In genomic region chr18:31657823-31658669, GRCh38 we compare ENCODE assay signal across 8 cellular contexts. TPM values are rescaled to one million over a fixed set of nuclear protein-coding genes. Genes with fewer than 3 reads are reported as not detected.
A peak's percentile ranks its signal among the peaks of the same experiment; 100 is the strongest.
DNase-seq lines count a peak whose midpoint lies in the region; ATAC-seq and TF ChIP-seq lines count a peak whose summit lies in the region.

No MANE protein-coding gene starts in this region.

- H3K36me3 Mint-ChIP-seq in natural killer cell = no peaks in the 10 kb centered on the region

- H3K27ac Mint-ChIP-seq in natural killer cell = peak overlapping the region; percentile 80 to 89

- H3K4me3 Mint-ChIP-seq in natural killer cell = no peak overlapping the region

- peak; percentile 34 for DNase-seq in activated T-cell treated with anti-CD3 and anti-CD28 coated beads for 24 hours (ENCODE audit: low read depth)
- DNase-seq in activated T-cell treated with anti-CD3 and anti-CD28 coated beads for 4 hours = no peak
- DNase-seq in NCI-H345 treated with DMSO at 0.1 percent for 48 hours (lab: John Stamatoyannopoulos, UW; ENCODE audit: unreplicated experiment) = peak; percentile 88
- DNase-seq in natural killer cell = no peak
- DNase-seq in HK-2 (ENCODE audit: unreplicated experiment) = no peak
- DNase-seq in dedifferentiated amniotic fluid mesenchymal stem cell (ENCODE audit: extremely low spot score) = no peak
- DNase-seq in T-helper 9 cell = no peak

- ATAC-seq in HG02973 (IDR thresholded peaks at IDR 0.05; ENCODE audit: unreplicated experiment) = peak; percentile 79
- peak in 1 of 3 donors; percentile 41 for ATAC-seq in natural killer cell

- no peaks in the 10 kb centered on the region for H3K9me3 Mint-ChIP-seq in natural killer cell

- H3K4me1 Mint-ChIP-seq in natural killer cell = peaks cover 13 to 16% of the 10 kb centered on the region in 2 donors

- intact Hi-C loops in natural killer cell (cut with micrococcal nuclease) = no loop called here

- TF ChIP-seq CTCF in natural killer cell (IDR thresholded peaks at IDR 0.05) = no peak

- no peaks in the 10 kb centered on the region for H3K27me3 Mint-ChIP-seq in natural killer cell (ENCODE audit: low read depth in 2 of 2)

RNA-seq across cellular contexts. Expression of gene B4GALT6, which starts 26.3 kb away (rescaled TPM):
- 10 to 100 TPM; 18.6 to 33.0 (median 20.6) TPM for total RNA-seq in natural killer cell

Comparison
In these comparisons a context has a peak if more than half of its experiments do, and no peak if none do; other contexts are left out.
1. DNase-seq: peak in activated T-cell treated with anti-CD3 and anti-CD28 coated beads for 24 hours (single experiment) and NCI-H345 treated with DMSO at 0.1 percent for 48 hours (single experiment); none in activated T-cell treated with anti-CD3 and anti-CD28 coated beads for 4 hours (single experiment), natural killer cell (single experiment), HK-2 (single experiment), dedifferentiated amniotic fluid mesenchymal stem cell (single experiment) and T-helper 9 cell (single experiment).